20 cellular contexts compared by ENCODE assay signal in genomic region chr1:5771788-5772187, GRCh38.
DNase-seq lines count a peak whose midpoint lies in the region; ATAC-seq, FAIRE-seq and TF ChIP-seq lines count a peak whose summit lies in the region.
"Had no signal": no experiment of that assay in that cellular context is flagged by ENCODE, and none has a peak within 500 bp of the region (broad histone marks: within the 10 kb centered on the region; RNA-seq: fewer than 3 reads in every experiment).

No MANE protein-coding gene starts in this region.

- H3K79me2 ChIP-seq in hepatocyte = no peaks in the 10 kb centered on the region

- H3K27ac ChIP-seq in BLaER1 (no peak overlapping the region), WERI-Rb-1 (peak overlapping the region; percentile 13; the same call in 1 of the 2 replicates), hepatocyte (no peak overlapping the region)
- H3K27ac ChIP-seq: A549, C4-2B had no signal

- H3K36me3 ChIP-seq in BLaER1 (no peaks in the 10 kb centered on the region), WERI-Rb-1 (no peaks in the 10 kb centered on the region), hepatocyte (replicated peaks; ENCODE audit: insufficient read depth, low read depth) (no peaks in the 10 kb centered on the region)
- H3K36me3 ChIP-seq: BE2C had no signal

- H3K4me1 ChIP-seq in BLaER1 (peaks cover 61% of the 10 kb centered on the region), hepatocyte (ENCODE audit: insufficient read depth) (no peaks in the 10 kb centered on the region)
- H3K4me1 ChIP-seq: A549, BE2C, Caco-2 had no signal

- H3K4me3 ChIP-seq in BLaER1 = no peak overlapping the region
- H3K4me3 ChIP-seq in WERI-Rb-1 (ENCODE audit: low read depth, low read length) = peak overlapping the region; percentile 29; the same call in 1 of the 2 replicates
- H3K4me3 ChIP-seq in hepatocyte = no peak overlapping the region
- H3K4me3 ChIP-seq: A549 had no signal

- H3K9me2 ChIP-seq in hepatocyte (replicated peaks; ENCODE audit: insufficient read depth) = no peaks in the 10 kb centered on the region

- no peak overlapping the region for H3K9ac ChIP-seq in BLaER1

- H3K4me2 ChIP-seq in BLaER1 = peak overlapping the region; percentile 76
- H3K4me2 ChIP-seq in hepatocyte = peak overlapping the region; percentile 67
- H3K4me2 ChIP-seq: A549 had no signal

- H3K9me3 ChIP-seq in BLaER1 = no peaks in the 10 kb centered on the region
- no peaks in the 10 kb centered on the region for H3K9me3 ChIP-seq in WERI-Rb-1 (ENCODE audit: severe bottlenecking)
- H3K9me3 ChIP-seq in hepatocyte (ENCODE audit: low read depth) = no peaks in the 10 kb centered on the region
- H3K9me3 ChIP-seq: A549, BE2C, Caco-2 had no signal

- no peak for DNase-seq in WERI-Rb-1
- no peak for DNase-seq in hepatocyte (ENCODE audit: low spot score)
- no peak for DNase-seq in RCC 7860 (ENCODE audit: low spot score)
- no peak for DNase-seq in amniotic stem cell (lab: John Stamatoyannopoulos, UW)
- DNase-seq: 8988T; ACHN; AML-193; Caco-2; CD4-positive, CD25-positive, alpha-beta regulatory T cell; CD8-positive, alpha-beta T cell; DND-41; GOT3; HCEC 1CT had no signal

- 82% methylated on average over 2 of the region's 2 CpGs for WGBS in hepatocyte (ENCODE audit: low lambda C conversion rate, missing lambda C conversion rate)

- H4K20me1 ChIP-seq in BLaER1 = no peaks in the 10 kb centered on the region
- H4K20me1 ChIP-seq in hepatocyte (ENCODE audit: insufficient read depth, poor library complexity, severe bottlenecking) = no peaks in the 10 kb centered on the region

- H3K27me3 ChIP-seq in BLaER1 (no peaks in the 10 kb centered on the region), WERI-Rb-1 (ENCODE audit: insufficient read depth, low read depth, severe bottlenecking) (no peaks in the 10 kb centered on the region), hepatocyte (peaks cover 3% of the 10 kb centered on the region)
- H3K27me3 ChIP-seq: BE2C had no signal

- FAIRE-seq in RCC 7860 (lab: Jason Lieb, UNC) = no peak
- FAIRE-seq: A549, G401.6, GM12892 had no signal

- ATAC-seq in esophagus mucosa = no peak
- ATAC-seq: A549; CD8-positive, alpha-beta T cell had no signal

- H2AFZ ChIP-seq in hepatocyte = no peak overlapping the region

- no peak for TF ChIP-seq CTCF in WERI-Rb-1 (IDR thresholded peaks at IDR 0.05; ENCODE audit: low read depth, low read length)
- TF ChIP-seq CTCF in hepatocyte (IDR thresholded peaks at IDR 0.05; ENCODE audit: poor library complexity) = no peak
